Comparison of ENCODE assay signal across 1 cellular context in the genomic region with DNA sequence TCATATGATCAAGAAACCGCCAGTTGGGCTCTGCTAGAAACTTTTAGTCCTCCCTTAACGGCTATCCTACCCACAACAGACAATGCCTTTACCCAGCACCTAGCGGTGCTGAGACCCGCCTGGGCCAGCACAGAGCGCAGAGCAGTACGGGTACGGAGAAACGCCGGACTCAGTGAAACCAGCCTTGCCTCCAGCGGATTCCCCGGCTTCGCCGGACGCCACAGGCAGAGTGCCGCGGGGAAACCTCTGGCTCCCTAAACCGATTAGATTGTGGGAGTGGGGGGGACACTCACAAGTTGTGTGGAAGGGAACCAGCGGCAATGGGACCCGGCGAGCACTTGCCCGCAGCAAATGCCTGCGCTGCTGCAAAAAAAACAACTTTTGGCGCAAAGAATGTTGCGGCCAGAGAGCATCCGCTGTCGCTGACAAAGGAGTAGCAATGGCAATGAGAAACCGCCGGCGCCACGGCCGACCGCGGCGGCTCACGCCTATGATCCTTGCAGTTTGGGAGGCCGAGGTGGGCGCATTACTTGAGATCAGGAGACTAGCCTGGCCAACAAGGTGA.
TF ChIP-seq lines count a peak whose summit lies in the region.

No MANE protein-coding gene starts in this region.

TF ChIP-seq in WTC11, 78 proteins besides CTCF, POLR2A, EP300 and RAD21 (continued from another document):
- TF ChIP-seq, protein P1, sequence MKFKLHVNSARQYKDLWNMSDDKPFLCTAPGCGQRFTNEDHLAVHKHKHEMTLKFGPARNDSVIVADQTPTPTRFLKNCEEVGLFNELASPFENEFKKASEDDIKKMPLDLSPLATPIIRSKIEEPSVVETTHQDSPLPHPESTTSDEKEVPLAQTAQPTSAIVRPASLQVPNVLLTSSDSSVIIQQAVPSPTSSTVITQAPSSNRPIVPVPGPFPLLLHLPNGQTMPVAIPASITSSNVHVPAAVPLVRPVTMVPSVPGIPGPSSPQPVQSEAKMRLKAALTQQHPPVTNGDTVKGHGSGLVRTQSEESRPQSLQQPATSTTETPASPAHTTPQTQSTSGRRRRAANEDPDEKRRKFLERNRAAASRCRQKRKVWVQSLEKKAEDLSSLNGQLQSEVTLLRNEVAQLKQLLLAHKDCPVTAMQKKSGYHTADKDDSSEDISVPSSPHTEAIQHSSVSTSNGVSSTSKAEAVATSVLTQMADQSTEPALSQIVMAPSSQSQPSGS (CRISPR knock-in tag; IDR thresholded peaks at IDR 0.05; ENCODE audit: borderline replicate concordance, low read depth), result no peak
- TF ChIP-seq ETV6 (CRISPR knock-in tag; IDR thresholded peaks at IDR 0.05), result no peak
- TF ChIP-seq, protein P2, sequence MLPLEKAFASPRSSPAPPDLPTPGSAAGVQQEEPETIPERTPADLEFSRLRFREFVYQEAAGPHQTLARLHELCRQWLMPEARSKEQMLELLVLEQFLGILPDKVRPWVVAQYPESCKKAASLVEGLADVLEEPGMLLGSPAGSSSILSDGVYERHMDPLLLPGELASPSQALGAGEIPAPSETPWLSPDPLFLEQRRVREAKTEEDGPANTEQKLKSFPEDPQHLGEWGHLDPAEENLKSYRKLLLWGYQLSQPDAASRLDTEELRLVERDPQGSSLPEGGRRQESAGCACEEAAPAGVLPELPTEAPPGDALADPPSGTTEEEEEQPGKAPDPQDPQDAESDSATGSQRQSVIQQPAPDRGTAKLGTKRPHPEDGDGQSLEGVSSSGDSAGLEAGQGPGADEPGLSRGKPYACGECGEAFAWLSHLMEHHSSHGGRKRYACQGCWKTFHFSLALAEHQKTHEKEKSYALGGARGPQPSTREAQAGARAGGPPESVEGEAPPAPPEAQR (CRISPR knock-in tag; IDR thresholded peaks at IDR 0.05), result no peak
- no peak for TF ChIP-seq ZMAT4 (CRISPR knock-in tag; IDR thresholded peaks at IDR 0.05)
- TF ChIP-seq, protein P3, sequence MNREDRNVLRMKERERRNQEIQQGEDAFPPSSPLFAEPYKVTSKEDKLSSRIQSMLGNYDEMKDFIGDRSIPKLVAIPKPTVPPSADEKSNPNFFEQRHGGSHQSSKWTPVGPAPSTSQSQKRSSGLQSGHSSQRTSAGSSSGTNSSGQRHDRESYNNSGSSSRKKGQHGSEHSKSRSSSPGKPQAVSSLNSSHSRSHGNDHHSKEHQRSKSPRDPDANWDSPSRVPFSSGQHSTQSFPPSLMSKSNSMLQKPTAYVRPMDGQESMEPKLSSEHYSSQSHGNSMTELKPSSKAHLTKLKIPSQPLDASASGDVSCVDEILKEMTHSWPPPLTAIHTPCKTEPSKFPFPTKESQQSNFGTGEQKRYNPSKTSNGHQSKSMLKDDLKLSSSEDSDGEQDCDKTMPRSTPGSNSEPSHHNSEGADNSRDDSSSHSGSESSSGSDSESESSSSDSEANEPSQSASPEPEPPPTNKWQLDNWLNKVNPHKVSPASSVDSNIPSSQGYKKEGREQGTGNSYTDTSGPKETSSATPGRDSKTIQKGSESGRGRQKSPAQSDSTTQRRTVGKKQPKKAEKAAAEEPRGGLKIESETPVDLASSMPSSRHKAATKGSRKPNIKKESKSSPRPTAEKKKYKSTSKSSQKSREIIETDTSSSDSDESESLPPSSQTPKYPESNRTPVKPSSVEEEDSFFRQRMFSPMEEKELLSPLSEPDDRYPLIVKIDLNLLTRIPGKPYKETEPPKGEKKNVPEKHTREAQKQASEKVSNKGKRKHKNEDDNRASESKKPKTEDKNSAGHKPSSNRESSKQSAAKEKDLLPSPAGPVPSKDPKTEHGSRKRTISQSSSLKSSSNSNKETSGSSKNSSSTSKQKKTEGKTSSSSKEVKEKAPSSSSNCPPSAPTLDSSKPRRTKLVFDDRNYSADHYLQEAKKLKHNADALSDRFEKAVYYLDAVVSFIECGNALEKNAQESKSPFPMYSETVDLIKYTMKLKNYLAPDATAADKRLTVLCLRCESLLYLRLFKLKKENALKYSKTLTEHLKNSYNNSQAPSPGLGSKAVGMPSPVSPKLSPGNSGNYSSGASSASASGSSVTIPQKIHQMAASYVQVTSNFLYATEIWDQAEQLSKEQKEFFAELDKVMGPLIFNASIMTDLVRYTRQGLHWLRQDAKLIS (CRISPR knock-in tag; IDR thresholded peaks at IDR 0.05; ENCODE audit: borderline replicate concordance), result no peak
- TF ChIP-seq GTF2I (CRISPR knock-in tag; conservative IDR thresholded peaks at IDR 0.05), result no peak
- no peak for TF ChIP-seq ZNF219 (CRISPR knock-in tag; IDR thresholded peaks at IDR 0.05; ENCODE audit: borderline replicate concordance)
- no peak for TF ChIP-seq TEAD1 (CRISPR knock-in tag; IDR thresholded peaks at IDR 0.05)
- TF ChIP-seq E2F5 (CRISPR knock-in tag; IDR thresholded peaks at IDR 0.05), result no peak
- TF ChIP-seq, protein P4, sequence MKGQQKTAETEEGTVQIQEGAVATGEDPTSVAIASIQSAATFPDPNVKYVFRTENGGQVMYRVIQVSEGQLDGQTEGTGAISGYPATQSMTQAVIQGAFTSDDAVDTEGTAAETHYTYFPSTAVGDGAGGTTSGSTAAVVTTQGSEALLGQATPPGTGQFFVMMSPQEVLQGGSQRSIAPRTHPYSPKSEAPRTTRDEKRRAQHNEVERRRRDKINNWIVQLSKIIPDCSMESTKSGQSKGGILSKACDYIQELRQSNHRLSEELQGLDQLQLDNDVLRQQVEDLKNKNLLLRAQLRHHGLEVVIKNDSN (CRISPR knock-in tag; IDR thresholded peaks at IDR 0.05), result no peak
- TF ChIP-seq, protein P5, sequence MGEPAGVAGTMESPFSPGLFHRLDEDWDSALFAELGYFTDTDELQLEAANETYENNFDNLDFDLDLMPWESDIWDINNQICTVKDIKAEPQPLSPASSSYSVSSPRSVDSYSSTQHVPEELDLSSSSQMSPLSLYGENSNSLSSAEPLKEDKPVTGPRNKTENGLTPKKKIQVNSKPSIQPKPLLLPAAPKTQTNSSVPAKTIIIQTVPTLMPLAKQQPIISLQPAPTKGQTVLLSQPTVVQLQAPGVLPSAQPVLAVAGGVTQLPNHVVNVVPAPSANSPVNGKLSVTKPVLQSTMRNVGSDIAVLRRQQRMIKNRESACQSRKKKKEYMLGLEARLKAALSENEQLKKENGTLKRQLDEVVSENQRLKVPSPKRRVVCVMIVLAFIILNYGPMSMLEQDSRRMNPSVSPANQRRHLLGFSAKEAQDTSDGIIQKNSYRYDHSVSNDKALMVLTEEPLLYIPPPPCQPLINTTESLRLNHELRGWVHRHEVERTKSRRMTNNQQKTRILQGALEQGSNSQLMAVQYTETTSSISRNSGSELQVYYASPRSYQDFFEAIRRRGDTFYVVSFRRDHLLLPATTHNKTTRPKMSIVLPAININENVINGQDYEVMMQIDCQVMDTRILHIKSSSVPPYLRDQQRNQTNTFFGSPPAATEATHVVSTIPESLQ (CRISPR knock-in tag; IDR thresholded peaks at IDR 0.05), result no peak
- TF ChIP-seq, protein P6, sequence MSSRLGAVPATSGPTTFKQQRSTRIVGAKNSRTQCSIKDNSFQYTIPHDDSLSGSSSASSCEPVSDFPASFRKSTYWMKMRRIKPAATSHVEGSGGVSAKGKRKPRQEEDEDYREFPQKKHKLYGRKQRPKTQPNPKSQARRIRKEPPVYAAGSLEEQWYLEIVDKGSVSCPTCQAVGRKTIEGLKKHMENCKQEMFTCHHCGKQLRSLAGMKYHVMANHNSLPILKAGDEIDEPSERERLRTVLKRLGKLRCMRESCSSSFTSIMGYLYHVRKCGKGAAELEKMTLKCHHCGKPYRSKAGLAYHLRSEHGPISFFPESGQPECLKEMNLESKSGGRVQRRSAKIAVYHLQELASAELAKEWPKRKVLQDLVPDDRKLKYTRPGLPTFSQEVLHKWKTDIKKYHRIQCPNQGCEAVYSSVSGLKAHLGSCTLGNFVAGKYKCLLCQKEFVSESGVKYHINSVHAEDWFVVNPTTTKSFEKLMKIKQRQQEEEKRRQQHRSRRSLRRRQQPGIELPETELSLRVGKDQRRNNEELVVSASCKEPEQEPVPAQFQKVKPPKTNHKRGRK (CRISPR knock-in tag; IDR thresholded peaks at IDR 0.05; ENCODE audit: borderline replicate concordance), result no peak
- TF ChIP-seq, protein P7, sequence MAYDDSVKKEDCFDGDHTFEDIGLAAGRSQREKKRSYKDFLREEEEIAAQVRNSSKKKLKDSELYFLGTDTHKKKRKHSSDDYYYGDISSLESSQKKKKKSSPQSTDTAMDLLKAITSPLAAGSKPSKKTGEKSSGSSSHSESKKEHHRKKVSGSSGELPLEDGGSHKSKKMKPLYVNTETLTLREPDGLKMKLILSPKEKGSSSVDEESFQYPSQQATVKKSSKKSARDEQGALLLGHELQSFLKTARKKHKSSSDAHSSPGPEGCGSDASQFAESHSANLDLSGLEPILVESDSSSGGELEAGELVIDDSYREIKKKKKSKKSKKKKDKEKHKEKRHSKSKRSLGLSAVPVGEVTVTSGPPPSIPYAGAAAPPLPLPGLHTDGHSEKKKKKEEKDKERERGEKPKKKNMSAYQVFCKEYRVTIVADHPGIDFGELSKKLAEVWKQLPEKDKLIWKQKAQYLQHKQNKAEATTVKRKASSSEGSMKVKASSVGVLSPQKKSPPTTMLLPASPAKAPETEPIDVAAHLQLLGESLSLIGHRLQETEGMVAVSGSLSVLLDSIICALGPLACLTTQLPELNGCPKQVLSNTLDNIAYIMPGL (CRISPR knock-in tag; IDR thresholded peaks at IDR 0.05), result no peak
- no peak for TF ChIP-seq NR1H2 (CRISPR knock-in tag; IDR thresholded peaks at IDR 0.05)
TF ChIP-seq in WTC11: peak in this region for 0.
